Comparison of ENCODE assay signal across 1 cellular context in the genomic region with DNA sequence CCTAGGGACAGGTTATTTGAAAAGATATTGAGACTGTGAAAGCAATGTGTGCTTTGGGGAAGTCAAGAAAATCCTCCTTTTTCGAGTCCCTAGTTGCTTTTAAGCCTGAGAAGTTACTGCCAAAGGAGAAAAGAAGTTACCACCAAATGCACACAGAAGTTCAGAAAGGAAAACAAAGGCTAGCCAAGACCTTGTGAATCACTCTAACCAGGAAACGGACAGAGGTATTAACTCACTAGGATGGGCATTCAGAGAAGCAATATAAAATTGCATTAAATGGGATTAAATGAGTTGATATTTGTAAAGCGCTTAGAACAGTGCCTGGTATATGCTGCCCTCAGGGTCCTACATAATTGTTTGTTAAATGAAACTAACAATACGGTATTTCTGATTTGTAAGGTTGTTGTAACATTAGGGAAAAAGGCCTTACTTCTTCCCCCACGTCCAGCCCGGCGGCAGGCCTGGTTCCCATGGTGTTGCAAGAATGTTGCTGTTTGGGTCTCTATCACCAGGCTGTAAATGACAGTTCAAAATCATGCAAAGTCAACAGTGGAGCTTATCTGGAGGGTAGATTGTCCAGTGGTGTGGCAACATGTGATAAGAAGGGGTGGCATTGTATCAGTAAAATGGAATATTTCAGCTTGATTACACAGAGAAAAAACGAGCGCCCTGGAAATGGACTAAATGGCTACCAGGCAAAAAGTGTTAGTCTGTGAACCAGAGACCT.
TF ChIP-seq lines count a peak whose summit lies in the region.

No MANE protein-coding gene starts in this region.

TF ChIP-seq in IMR-90, 13 proteins besides CTCF, POLR2A, EP300 and RAD21:
- TF ChIP-seq BHLHE40 (IDR thresholded peaks at IDR 0.05; ENCODE audit: low read depth, low read length) (no peak), CEBPB (IDR thresholded peaks at IDR 0.05; ENCODE audit: low read depth, low read length) (peak; percentile 31; the same call in 1 of the 2 replicates), MAFK (IDR thresholded peaks at IDR 0.05; ENCODE audit: low read depth, low read length) (no peak), NFE2L2 (IDR thresholded peaks at IDR 0.05; ENCODE audit: low read depth, low read length) (no peak)
